1 cellular context compared by ENCODE assay signal in the genomic region with DNA sequence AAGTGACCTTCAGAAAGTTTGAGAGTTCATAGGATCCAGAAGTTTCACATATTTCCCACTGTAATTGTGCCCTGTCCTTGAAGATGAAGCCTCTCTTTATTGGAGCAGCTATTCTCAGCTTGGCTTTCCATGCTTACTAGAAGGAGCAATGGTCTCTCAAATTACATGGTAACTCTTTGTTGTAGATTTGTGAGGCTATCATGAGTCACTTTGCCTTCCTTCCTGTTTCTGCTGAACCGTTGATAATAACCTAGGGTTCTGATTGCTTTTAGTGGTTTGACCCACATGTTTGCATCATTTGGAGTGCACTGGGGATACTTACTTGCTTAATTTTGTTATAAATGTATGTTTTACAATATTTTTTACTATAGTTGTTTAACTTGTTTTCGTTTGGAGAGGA.
TF ChIP-seq lines count a peak whose summit lies in the region.

No MANE protein-coding gene starts in this region.

TF ChIP-seq in K562, 482 proteins besides CTCF, POLR2A, EP300 and RAD21:
- TF ChIP-seq TSC22D4 (tag; IDR thresholded peaks at IDR 0.05) (no peak), FOSL1 (tag; conservative IDR thresholded peaks at IDR 0.05) (0 out of 2 replicates have a peak, but pooled peaks have one; percentile 46), JUNB (CRISPR knock-in tag; conservative IDR thresholded peaks at IDR 0.05) (no peak), ZFP1 (CRISPR knock-in tag; IDR thresholded peaks at IDR 0.05) (no peak)
- TF ChIP-seq, protein P1, sequence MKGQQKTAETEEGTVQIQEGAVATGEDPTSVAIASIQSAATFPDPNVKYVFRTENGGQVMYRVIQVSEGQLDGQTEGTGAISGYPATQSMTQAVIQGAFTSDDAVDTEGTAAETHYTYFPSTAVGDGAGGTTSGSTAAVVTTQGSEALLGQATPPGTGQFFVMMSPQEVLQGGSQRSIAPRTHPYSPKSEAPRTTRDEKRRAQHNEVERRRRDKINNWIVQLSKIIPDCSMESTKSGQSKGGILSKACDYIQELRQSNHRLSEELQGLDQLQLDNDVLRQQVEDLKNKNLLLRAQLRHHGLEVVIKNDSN (CRISPR knock-in tag; IDR thresholded peaks at IDR 0.05), result no peak
